Comparison of ENCODE assay signal across 13 cellular contexts in the genomic region with DNA sequence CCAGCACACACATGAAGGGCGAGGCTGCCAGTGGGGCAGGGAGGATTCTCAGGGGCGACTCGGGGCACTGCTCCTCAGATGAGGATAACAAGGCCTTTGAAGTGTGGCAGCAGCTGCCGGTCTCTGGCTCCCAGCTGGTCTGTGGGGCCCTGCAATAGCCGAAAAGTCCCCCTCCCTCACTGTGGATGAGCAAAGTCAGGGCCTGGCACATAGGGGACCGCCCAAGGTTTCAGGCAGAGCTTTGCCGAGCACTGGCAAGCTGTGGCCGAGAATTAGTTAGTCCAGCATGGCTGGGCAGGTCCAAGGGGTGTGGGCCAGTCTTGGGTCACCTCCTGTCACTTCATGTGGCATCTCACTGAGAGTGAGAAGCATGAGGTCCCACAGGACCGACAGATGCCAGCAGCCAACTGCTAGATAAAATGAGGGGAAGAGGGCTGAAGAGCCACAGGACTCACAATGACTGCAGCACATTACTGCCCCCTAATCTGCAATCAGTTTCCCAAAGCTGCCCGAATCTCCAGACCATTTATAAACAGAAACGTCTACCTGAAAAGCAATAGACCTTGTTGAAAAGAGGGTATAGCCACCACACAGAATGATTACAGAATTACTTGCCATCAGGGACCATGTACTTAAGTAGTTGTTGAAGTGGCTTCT. TPM values are rescaled to one million over a fixed set of nuclear protein-coding genes. Genes with fewer than 3 reads are reported as not detected.
A peak's percentile ranks its signal among the peaks of the same experiment; 100 is the strongest.
DNase-seq lines count a peak whose midpoint lies in the region; ATAC-seq lines count a peak whose summit lies in the region.
"Had no signal": no experiment of that assay in that cellular context is flagged by ENCODE, and none has a peak within 500 bp of the region (broad histone marks: within the 10 kb centered on the region; RNA-seq: fewer than 3 reads in every experiment).

No MANE protein-coding gene starts in this region.

- DNase-seq in NCI-H1092 treated with DMSO at 0.1 percent for 48 hours (lab: John Stamatoyannopoulos, UW) (peak; percentile 37), NCI-H1092 (lab: John Stamatoyannopoulos, UW) (no peak), medulla oblongata (ENCODE audit: extremely low spot score) (peak; percentile 64), CD1c-positive myeloid dendritic cell (ENCODE audit: extremely low spot score) (no peak)
- DNase-seq in activated CD4-positive, alpha-beta T cell treated with anti-CD3 and anti-CD28 coated beads, Interleukin-2, amount 50 U/mL, for 4 hours, result no peak
- DNase-seq: activated CD4-positive, CD25-positive, alpha-beta regulatory T cell treated with anti-CD3 and anti-CD28 coated beads, Interleukin-2, amount 50 U/mL, for 72 hours; DMS79; Karpas-422 had no signal

- no peak for ATAC-seq in HG02840 (IDR thresholded peaks at IDR 0.05; ENCODE audit: low FRiP score, unreplicated experiment)

- H3K27ac ChIP-seq in angular gyrus (ENCODE audit: low read depth, low read length) (peak overlapping the region; percentile 99), temporal lobe (ENCODE audit: low read depth, low read length) (peak overlapping the region; percentile 97)
- H3K27ac ChIP-seq: epithelial cell of prostate, SK-N-MC had no signal

RNA-seq across cellular contexts. Expression of gene TEF, which starts 12.5 kb away (rescaled TPM):
- 6.1 TPM for total RNA-seq in temporal lobe

Comparison
In these comparisons a context has a peak if more than half of its experiments do, and no peak if none do; other contexts are left out.
1. DNase-seq: peak in NCI-H1092 treated with DMSO at 0.1 percent for 48 hours (single experiment) and medulla oblongata (single experiment); none in NCI-H1092 (single experiment), CD1c-positive myeloid dendritic cell (single experiment) and activated CD4-positive, alpha-beta T cell treated with anti-CD3 and anti-CD28 coated beads, Interleukin-2, amount 50 U/mL, for 4 hours (0 of 2).